Comparison of ENCODE assay signal across 8 cellular contexts in genomic region chr12:13100882-13101769, GRCh38. TPM values are rescaled to one million over a fixed set of nuclear protein-coding genes. Genes with fewer than 3 reads are reported as not detected.
DNase-seq lines count a peak whose midpoint lies in the region; ATAC-seq, FAIRE-seq and TF ChIP-seq lines count a peak whose summit lies in the region.

No MANE protein-coding gene starts in this region.

- peaks cover 43% of the 10 kb centered on the region for H3K4me1 Mint-ChIP-seq in activated T-helper 1 cell treated with anti-CD3 and anti-CD28 coated beads, Interleukin-12 subunit alpha, Interleukin-12 subunit beta, Interleukin-2, Interleukin-4 antibody, amounts not matched to agents 30 ng/mL and 10 ng/mL and 1 ng/mL, durations not matched to agents 14 hours and 24 hours and 36 hours (ENCODE audit: low read depth)
- peaks cover 19 to 62% (median 46%) of the 10 kb centered on the region in 4 donors for H3K4me1 Mint-ChIP-seq in naive thymus-derived CD8-positive, alpha-beta T cell
- peaks cover 45 to 69% of the 10 kb centered on the region in 2 donors for H3K4me1 Mint-ChIP-seq in stimulated activated naive B cell treated with anti-CD40 and anti-IgM and Interleukin-4, amounts not matched to agents 10 μg/mL and 1 μg/mL and 100 μg/mL, for 72 hours

- H3K9me2 ChIP-seq in PC-9 (ENCODE audit: insufficient read depth): no peaks in the 10 kb centered on the region

- no TSS peak for BruUV-seq in PC-9 (replicated peaks; lab: Mats Ljungman, UMichigan)

- H3K36me3 ChIP-seq in PC-9 (ENCODE audit: low read depth): no peaks in the 10 kb centered on the region
- H3K36me3 ChIP-seq in fibroblast of lung (ENCODE audit: control insufficient read depth, insufficient read depth, low read length): no peaks in the 10 kb centered on the region

- TF ChIP-seq CTCF in D721Med (IDR thresholded peaks at IDR 0.05; ENCODE audit: insufficient read depth, missing control alignments) (no peak), PC-9 (conservative IDR thresholded peaks at IDR 0.05) (no peak), fibroblast of lung (conservative IDR thresholded peaks at IDR 0.05 in 1 of 2, IDR thresholded peaks at IDR 0.05 in 1 of 2; ENCODE audit: low read depth in 1 of 2, low read length in 2 of 2) (no peak)

- CTCF ChIA-PET in PC-9 (lab: Charles Lee): interaction anchor here (0.8 to 3.1 kb wide), 4 partner anchors 34 to 111 kb away, joined by 3 to 13 read pairs (median 6); no protein-coding TSS in a partner anchor

- peak overlapping the region; percentile 96 for H3K9ac ChIP-seq in fibroblast of lung (ENCODE audit: insufficient read depth, low read length)

- H3K9me3 Mint-ChIP-seq in activated T-helper 1 cell treated with anti-CD3 and anti-CD28 coated beads, Interleukin-12 subunit alpha, Interleukin-12 subunit beta, Interleukin-2, Interleukin-4 antibody, amounts not matched to agents 30 ng/mL and 10 ng/mL and 1 ng/mL, durations not matched to agents 14 hours and 24 hours and 36 hours: no peaks in the 10 kb centered on the region
- H3K9me3 Mint-ChIP-seq in naive thymus-derived CD8-positive, alpha-beta T cell: no peaks in the 10 kb centered on the region
- no peaks in the 10 kb centered on the region for H3K9me3 Mint-ChIP-seq in stimulated activated naive B cell treated with anti-CD40 and anti-IgM and Interleukin-4, amounts not matched to agents 10 μg/mL and 1 μg/mL and 100 μg/mL, for 72 hours

- DNase-seq in D721Med (ENCODE audit: insufficient read length, low spot score): peak; percentile 81
- DNase-seq in HUDEP-2 (lab: John Stamatoyannopoulos, UW; ENCODE audit: unreplicated experiment in 76 of 76): peak in 60 of 76 experiments; percentile 5 to 71 (median 37)
- peak; percentile 87 to 99 for DNase-seq in PC-9
- peak; percentile 90 for DNase-seq in activated T-helper 1 cell treated with anti-CD3 and anti-CD28 coated beads, Interleukin-12 subunit alpha, Interleukin-12 subunit beta, Interleukin-2, Interleukin-4 antibody, amounts not matched to agents 30 ng/mL and 10 ng/mL and 1 ng/mL, durations not matched to agents 14 hours and 24 hours and 36 hours (ENCODE audit: low spot score)
- DNase-seq in fibroblast of lung (ENCODE audit: low read depth in 2 of 2): peak; percentile 88 to 96
- peak; percentile 88 to 98 (median 96) for DNase-seq in naive thymus-derived CD8-positive, alpha-beta T cell
- peak; percentile 73 for DNase-seq in stimulated activated naive B cell treated with anti-CD40 and anti-IgM and Interleukin-4, amounts not matched to agents 10 μg/mL and 1 μg/mL and 100 μg/mL, for 72 hours

- H3F3A ChIP-seq in PC-9 (ENCODE audit: insufficient read depth, low read depth): peaks cover 56% of the 10 kb centered on the region

- H3K27ac ChIP-seq in PC-9: peak overlapping the region; percentile 97
- H3K27ac ChIP-seq in fibroblast of lung (ENCODE audit: insufficient read depth, low read length): peak overlapping the region; percentile 100

- intact Hi-C loops in PC-9 (cut with micrococcal nuclease; ENCODE audit: unreplicated experiment): no loop called here
- intact Hi-C loops in activated T-helper 1 cell treated with anti-CD3 and anti-CD28 coated beads, Interleukin-12 subunit alpha, Interleukin-12 subunit beta, Interleukin-2, Interleukin-4 antibody, amounts not matched to agents 30 ng/mL and 10 ng/mL and 1 ng/mL, durations not matched to agents 14 hours and 24 hours and 36 hours (cut with micrococcal nuclease): loop anchor here (1.0 to 10.0 kb wide), 7 partner anchors 57 to 746 kb away; partner anchors contain the start of genes BORCS5, DDX47, EMP1 and FAM234B

- peak overlapping the region; percentile 70 for H3K4me3 ChIP-seq in PC-9
- peak overlapping the region; percentile 38 to 57 (median 45) for H3K4me3 ChIP-seq in fibroblast of lung (replicated peaks in 1 of 4; ENCODE audit: control extremely low read depth in 1 of 4, insufficient read depth in 1 of 4, low read depth in 3 of 4, low read length in 4 of 4)

- peak overlapping the region; percentile 74 for H3K4me3 Mint-ChIP-seq in activated T-helper 1 cell treated with anti-CD3 and anti-CD28 coated beads, Interleukin-12 subunit alpha, Interleukin-12 subunit beta, Interleukin-2, Interleukin-4 antibody, amounts not matched to agents 30 ng/mL and 10 ng/mL and 1 ng/mL, durations not matched to agents 14 hours and 24 hours and 36 hours
- H3K4me3 Mint-ChIP-seq in naive thymus-derived CD8-positive, alpha-beta T cell: peak overlapping the region; percentile 77 to 90 (median 86)
- H3K4me3 Mint-ChIP-seq in stimulated activated naive B cell treated with anti-CD40 and anti-IgM and Interleukin-4, amounts not matched to agents 10 μg/mL and 1 μg/mL and 100 μg/mL, for 72 hours: peak overlapping the region; percentile 85 to 91

- peak overlapping the region; percentile 89 for H3K27ac Mint-ChIP-seq in activated T-helper 1 cell treated with anti-CD3 and anti-CD28 coated beads, Interleukin-12 subunit alpha, Interleukin-12 subunit beta, Interleukin-2, Interleukin-4 antibody, amounts not matched to agents 30 ng/mL and 10 ng/mL and 1 ng/mL, durations not matched to agents 14 hours and 24 hours and 36 hours
- peak overlapping the region; percentile 92 to 98 (median 98) for H3K27ac Mint-ChIP-seq in naive thymus-derived CD8-positive, alpha-beta T cell
- peak overlapping the region; percentile 95 for H3K27ac Mint-ChIP-seq in stimulated activated naive B cell treated with anti-CD40 and anti-IgM and Interleukin-4, amounts not matched to agents 10 μg/mL and 1 μg/mL and 100 μg/mL, for 72 hours

- ATAC-seq in GM21390 (IDR thresholded peaks at IDR 0.05; ENCODE audit: unreplicated experiment): peak; percentile 87
- peak; percentile 83 to 88 for ATAC-seq in naive thymus-derived CD8-positive, alpha-beta T cell
- ATAC-seq in stimulated activated naive B cell treated with anti-CD40 and anti-IgM and Interleukin-4, amounts not matched to agents 10 μg/mL and 1 μg/mL and 100 μg/mL, for 72 hours (replicated peaks): peak; percentile 75 to 80

- H3K4me1 ChIP-seq in PC-9 (replicated peaks; ENCODE audit: insufficient read depth) (peaks cover 70% of the 10 kb centered on the region), fibroblast of lung (ENCODE audit: control insufficient read depth, extremely low read depth, insufficient read depth, low read length) (peaks cover 39% of the 10 kb centered on the region)

- FAIRE-seq in D721Med (lab: Jason Lieb, UNC): no peak

- H3K36me3 Mint-ChIP-seq in activated T-helper 1 cell treated with anti-CD3 and anti-CD28 coated beads, Interleukin-12 subunit alpha, Interleukin-12 subunit beta, Interleukin-2, Interleukin-4 antibody, amounts not matched to agents 30 ng/mL and 10 ng/mL and 1 ng/mL, durations not matched to agents 14 hours and 24 hours and 36 hours (ENCODE audit: low read depth): no peaks in the 10 kb centered on the region
- no peaks in the 10 kb centered on the region for H3K36me3 Mint-ChIP-seq in naive thymus-derived CD8-positive, alpha-beta T cell
- peaks cover 0 to 3% of the 10 kb centered on the region in 2 donors for H3K36me3 Mint-ChIP-seq in stimulated activated naive B cell treated with anti-CD40 and anti-IgM and Interleukin-4, amounts not matched to agents 10 μg/mL and 1 μg/mL and 100 μg/mL, for 72 hours

- peaks cover 5% of the 10 kb centered on the region for H3K27me3 Mint-ChIP-seq in activated T-helper 1 cell treated with anti-CD3 and anti-CD28 coated beads, Interleukin-12 subunit alpha, Interleukin-12 subunit beta, Interleukin-2, Interleukin-4 antibody, amounts not matched to agents 30 ng/mL and 10 ng/mL and 1 ng/mL, durations not matched to agents 14 hours and 24 hours and 36 hours (ENCODE audit: insufficient read depth)
- no peaks in the 10 kb centered on the region for H3K27me3 Mint-ChIP-seq in naive thymus-derived CD8-positive, alpha-beta T cell
- H3K27me3 Mint-ChIP-seq in stimulated activated naive B cell treated with anti-CD40 and anti-IgM and Interleukin-4, amounts not matched to agents 10 μg/mL and 1 μg/mL and 100 μg/mL, for 72 hours: no peaks in the 10 kb centered on the region

- POLR2A ChIA-PET in PC-9 (lab: Charles Lee; ENCODE audit: unreplicated experiment): interaction anchor here (0.5 to 5.4 kb wide), 14 partner anchors 8 to 1828 kb away, joined by 3 to 50 read pairs (median 6); partner anchors contain the start of gene EMP1
- POLR2A ChIA-PET in naive thymus-derived CD8-positive, alpha-beta T cell (lab: Charles Lee): interaction anchor here (0.6 to 2.6 kb wide), 7 partner anchors 64 to 376 kb away, joined by 3 to 9 read pairs (median 4); partner anchors contain the start of gene EMP1

- H3K27me3 ChIP-seq in PC-9 (ENCODE audit: insufficient read depth, low read depth) (no peaks in the 10 kb centered on the region), fibroblast of lung (ENCODE audit: control insufficient read depth, insufficient read depth, low read length) (no peaks in the 10 kb centered on the region)

- no peaks in the 10 kb centered on the region for H4K20me1 ChIP-seq in PC-9 (ENCODE audit: insufficient read depth)
- no peaks in the 10 kb centered on the region for H4K20me1 ChIP-seq in fibroblast of lung (ENCODE audit: control insufficient read depth, extremely low read depth, insufficient read depth, low read length)

- H3K79me2 ChIP-seq in PC-9 (ENCODE audit: low read depth) (peaks cover 7% of the 10 kb centered on the region; the same call in 1 of the 2 replicates), fibroblast of lung (ENCODE audit: control insufficient read depth, insufficient read depth, low read length) (no peaks in the 10 kb centered on the region)

- H2AFZ ChIP-seq in PC-9 (no peak overlapping the region), fibroblast of lung (ENCODE audit: low read length) (peak overlapping the region; percentile 14)

- H3K4me2 ChIP-seq in PC-9 (peak overlapping the region; percentile 95), fibroblast of lung (ENCODE audit: extremely low read depth, insufficient read depth, low read length) (peak overlapping the region; percentile 78)

- H3K9me3 ChIP-seq in PC-9 (ENCODE audit: insufficient read depth, low read depth) (no peaks in the 10 kb centered on the region), fibroblast of lung (ENCODE audit: control insufficient read depth, insufficient read depth, low read depth, low read length) (no peaks in the 10 kb centered on the region)

RNA-seq across cellular contexts. Expression of gene GSG1, which starts 2.3 kb away (rescaled TPM):
- total RNA-seq in PC-9 (2021) (0.41 TPM in 1 of 2 replicates, not detected in the other), fibroblast of lung (0.26 and 0.66 TPM in 2 replicates)
- total RNA-seq in activated T-helper 1 cell treated with anti-CD3 and anti-CD28 coated beads, Interleukin-12 subunit alpha, Interleukin-12 subunit beta, Interleukin-2, Interleukin-4 antibody, amounts not matched to agents 30 ng/mL and 10 ng/mL and 1 ng/mL, durations not matched to agents 14 hours and 24 hours and 36 hours: not detected in 2 replicates
- polyA plus RNA-seq in fibroblast of lung: 0.93 and 1.3 TPM in 2 replicates
- polyA plus RNA-seq in fibroblast of lung (2012): 0.78 and 1.1 TPM in 2 replicates
- polyA minus RNA-seq in fibroblast of lung (ENCODE audit: low replicate concordance): 1.6 and 2.2 TPM in 2 replicates
- total RNA-seq in naive thymus-derived CD8-positive, alpha-beta T cell: not detected
- under 1 TPM in 1 of 3 donors, not detected in 2; 0.21 TPM for polyA plus RNA-seq in naive thymus-derived CD8-positive, alpha-beta T cell

RNA-seq across cellular contexts. Expression of gene FAM234B, which starts 56.9 kb away (rescaled TPM):
- 7.3 and 7.5 TPM in 2 replicates for total RNA-seq in PC-9 (2021)
- 6.0 and 6.6 TPM in 2 replicates for total RNA-seq in activated T-helper 1 cell treated with anti-CD3 and anti-CD28 coated beads, Interleukin-12 subunit alpha, Interleukin-12 subunit beta, Interleukin-2, Interleukin-4 antibody, amounts not matched to agents 30 ng/mL and 10 ng/mL and 1 ng/mL, durations not matched to agents 14 hours and 24 hours and 36 hours
- total RNA-seq in fibroblast of lung: 6.7 and 10.4 TPM in 2 replicates
- 7.1 and 7.3 TPM in 2 replicates for polyA plus RNA-seq in fibroblast of lung
- 5.3 and 5.4 TPM in 2 replicates for polyA plus RNA-seq in fibroblast of lung (2012)
- polyA minus RNA-seq in fibroblast of lung (ENCODE audit: low replicate concordance): 6.7 and 12.2 TPM in 2 replicates
- 1 to 10 TPM; 4.8 to 5.0 TPM for total RNA-seq in naive thymus-derived CD8-positive, alpha-beta T cell
- polyA plus RNA-seq in naive thymus-derived CD8-positive, alpha-beta T cell: 1 to 10 TPM; 2.5 to 4.3 (median 2.7) TPM

Comparison
In these comparisons a context has a peak if more than half of its experiments do, and no peak if none do; other contexts are left out.
1. Peak in every context shown above with its lines: DNase-seq, ATAC-seq, H3K4me3 ChIP-seq and H3K27ac ChIP-seq.
2. DNase-seq: peak in every context shown above with its lines; median percentile 96 in naive thymus-derived CD8-positive, alpha-beta T cell; 93 in PC-9; 92 in fibroblast of lung; 90 in activated T-helper 1 cell treated with anti-CD3 and anti-CD28 coated beads, Interleukin-12 subunit alpha, Interleukin-12 subunit beta, Interleukin-2, Interleukin-4 antibody, amounts not matched to agents 30 ng/mL and 10 ng/mL and 1 ng/mL, durations not matched to agents 14 hours and 24 hours and 36 hours; 81 in D721Med; 73 in stimulated activated naive B cell treated with anti-CD40 and anti-IgM and Interleukin-4, amounts not matched to agents 10 μg/mL and 1 μg/mL and 100 μg/mL, for 72 hours; 37 in HUDEP-2.